In the genomic region with DNA sequence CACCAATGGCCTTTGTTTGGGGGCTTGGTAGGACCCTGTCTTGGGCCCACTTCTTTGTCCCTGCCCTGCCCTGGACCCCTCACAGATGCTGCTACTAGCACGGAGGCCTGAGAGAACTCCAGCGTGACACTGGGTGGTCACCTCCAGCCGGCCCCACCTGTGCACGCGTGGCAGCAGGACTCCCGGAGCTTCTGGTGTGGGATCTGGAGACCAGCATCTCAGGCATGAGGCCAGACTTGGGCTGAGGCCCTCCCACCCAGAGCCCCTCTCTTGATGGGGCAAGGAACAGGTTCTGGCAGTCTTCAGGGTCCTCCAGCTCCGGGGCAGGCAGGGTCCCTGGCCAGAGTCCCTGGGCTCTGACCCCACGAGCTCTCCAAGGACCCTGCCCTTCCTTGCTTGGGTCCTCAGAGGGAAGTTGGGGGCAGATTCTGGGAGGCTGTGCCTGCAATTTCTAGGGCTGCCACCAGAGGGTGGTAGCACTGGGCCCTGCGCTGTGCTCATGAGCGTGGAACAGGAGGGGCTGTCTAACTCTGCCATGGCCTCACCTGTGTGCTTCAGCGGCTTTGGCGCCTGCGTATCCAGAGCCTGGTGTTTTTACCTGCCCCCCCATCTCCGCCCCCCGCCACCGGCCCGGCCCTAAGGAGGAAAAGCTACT, we compare ENCODE assay signal across 2 cellular contexts.
TF ChIP-seq lines count a peak whose summit lies in the region.

No MANE protein-coding gene starts in this region.

TF ChIP-seq in HCT116, 20 proteins besides CTCF, POLR2A, EP300 and RAD21:
- TF ChIP-seq JUND (IDR thresholded peaks at IDR 0.05) (no peak), ZBTB33 (IDR thresholded peaks at IDR 0.05; ENCODE audit: extremely low read depth, insufficient replicate concordance, low read length) (no peak), SP1 (IDR thresholded peaks at IDR 0.05; ENCODE audit: low read depth) (no peak)

TF ChIP-seq in K562, 482 proteins besides CTCF, POLR2A, EP300 and RAD21:
- TF ChIP-seq STAG1 (CRISPR knock-in tag; IDR thresholded peaks at IDR 0.05; ENCODE audit: borderline replicate concordance), result no peak
- TF ChIP-seq PHTF2 (CRISPR knock-in tag; IDR thresholded peaks at IDR 0.05), result no peak
- TF ChIP-seq TRIM28 (IDR thresholded peaks at IDR 0.05), result 0 out of 2 replicates have a peak, but pooled peaks have one; percentile 41
- TF ChIP-seq LARP7 (IDR thresholded peaks at IDR 0.05), result no peak
- no peak for TF ChIP-seq FOS (IDR thresholded peaks at IDR 0.05; ENCODE audit: extremely low read depth, insufficient read length)
- TF ChIP-seq MXD1 (CRISPR knock-in tag; IDR thresholded peaks at IDR 0.05; ENCODE audit: borderline replicate concordance, poor library complexity, severe bottlenecking), result no peak
- no peak for TF ChIP-seq RFX5 (IDR thresholded peaks at IDR 0.05; ENCODE audit: low read depth, low read length)
- TF ChIP-seq TAF9B (IDR thresholded peaks at IDR 0.05; ENCODE audit: partially characterized antibody), result no peak
- TF ChIP-seq SRSF1 (IDR thresholded peaks at IDR 0.05; ENCODE audit: low read depth, low read length), result no peak
- TF ChIP-seq RREB1 (CRISPR knock-in tag; IDR thresholded peaks at IDR 0.05), result no peak
- TF ChIP-seq XRCC4 (IDR thresholded peaks at IDR 0.05; ENCODE audit: extremely low read depth, insufficient read depth, insufficient read length), result no peak
- TF ChIP-seq ID3 (CRISPR knock-in tag; IDR thresholded peaks at IDR 0.05), result no peak
- TF ChIP-seq ID3 (tag; IDR thresholded peaks at IDR 0.05), result no peak
- 0 out of 2 replicates have a peak, but pooled peaks have one; percentile 37 for TF ChIP-seq CBX5 (IDR thresholded peaks at IDR 0.05; ENCODE audit: borderline replicate concordance, low read depth)
- TF ChIP-seq ARID2 (IDR thresholded peaks at IDR 0.05), result no peak
- TF ChIP-seq CBFA2T2 (conservative IDR thresholded peaks at IDR 0.05), result no peak
- no peak for TF ChIP-seq ZNF695 (CRISPR knock-in tag; IDR thresholded peaks at IDR 0.05)
- TF ChIP-seq THRA (IDR thresholded peaks at IDR 0.05), result no peak
- TF ChIP-seq KLF16 (IDR thresholded peaks at IDR 0.05), result no peak
- no peak for TF ChIP-seq RNF2 (IDR thresholded peaks at IDR 0.05)
- TF ChIP-seq ZNF764 (CRISPR knock-in tag; IDR thresholded peaks at IDR 0.05; ENCODE audit: low read depth), result no peak
- no peak for TF ChIP-seq ZNF197 (CRISPR knock-in tag; IDR thresholded peaks at IDR 0.05; ENCODE audit: low read depth)
- peak; percentile 81; the same call in 1 of the 2 replicates for TF ChIP-seq CBX1 (IDR thresholded peaks at IDR 0.05; ENCODE audit: low read depth)
- TF ChIP-seq, protein P1, sequence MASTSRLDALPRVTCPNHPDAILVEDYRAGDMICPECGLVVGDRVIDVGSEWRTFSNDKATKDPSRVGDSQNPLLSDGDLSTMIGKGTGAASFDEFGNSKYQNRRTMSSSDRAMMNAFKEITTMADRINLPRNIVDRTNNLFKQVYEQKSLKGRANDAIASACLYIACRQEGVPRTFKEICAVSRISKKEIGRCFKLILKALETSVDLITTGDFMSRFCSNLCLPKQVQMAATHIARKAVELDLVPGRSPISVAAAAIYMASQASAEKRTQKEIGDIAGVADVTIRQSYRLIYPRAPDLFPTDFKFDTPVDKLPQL (IDR thresholded peaks at IDR 0.05; ENCODE audit: extremely low read depth, insufficient read length), result no peak
- TF ChIP-seq ZNF347 (CRISPR knock-in tag; IDR thresholded peaks at IDR 0.05; ENCODE audit: low read depth), result no peak
- no peak for TF ChIP-seq SOX6 (IDR thresholded peaks at IDR 0.05)
- TF ChIP-seq ZNF143 (CRISPR knock-in tag; IDR thresholded peaks at IDR 0.05), result no peak
- TF ChIP-seq, protein P2, sequence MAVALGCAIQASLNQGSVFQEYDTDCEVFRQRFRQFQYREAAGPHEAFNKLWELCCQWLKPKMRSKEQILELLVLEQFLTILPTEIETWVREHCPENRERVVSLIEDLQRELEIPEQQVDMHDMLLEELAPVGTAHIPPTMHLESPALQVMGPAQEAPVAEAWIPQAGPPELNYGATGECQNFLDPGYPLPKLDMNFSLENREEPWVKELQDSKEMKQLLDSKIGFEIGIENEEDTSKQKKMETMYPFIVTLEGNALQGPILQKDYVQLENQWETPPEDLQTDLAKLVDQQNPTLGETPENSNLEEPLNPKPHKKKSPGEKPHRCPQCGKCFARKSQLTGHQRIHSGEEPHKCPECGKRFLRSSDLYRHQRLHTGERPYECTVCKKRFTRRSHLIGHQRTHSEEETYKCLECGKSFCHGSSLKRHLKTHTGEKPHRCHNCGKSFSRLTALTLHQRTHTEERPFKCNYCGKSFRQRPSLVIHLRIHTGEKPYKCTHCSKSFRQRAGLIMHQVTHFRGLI (CRISPR knock-in tag; IDR thresholded peaks at IDR 0.05), result no peak
- no peak for TF ChIP-seq ZNF280B (CRISPR knock-in tag; IDR thresholded peaks at IDR 0.05)
- TF ChIP-seq E4F1 (CRISPR knock-in tag; IDR thresholded peaks at IDR 0.05; ENCODE audit: borderline replicate concordance), result no peak
- no peak for TF ChIP-seq NFE2 (IDR thresholded peaks at IDR 0.05; ENCODE audit: low read depth)
- no peak for TF ChIP-seq ELF4 (CRISPR knock-in tag; IDR thresholded peaks at IDR 0.05)
- TF ChIP-seq HNRNPLL (IDR thresholded peaks at IDR 0.05; ENCODE audit: low read depth, low read length, poor library complexity, severe bottlenecking), result no peak
- 0 out of 2 replicates have a peak, but pooled peaks have one; percentile 40 for TF ChIP-seq ZBTB33 (CRISPR knock-in tag; IDR thresholded peaks at IDR 0.05)
- no peak for TF ChIP-seq HMGN3 (IDR thresholded peaks at IDR 0.05; ENCODE audit: borderline replicate concordance, extremely low read depth, insufficient read length, low read depth, low read length)
- TF ChIP-seq PRPF4 (IDR thresholded peaks at IDR 0.05; ENCODE audit: insufficient read depth, low read depth, low read length, poor library complexity, severe bottlenecking), result no peak
- peak in 1 of 2 experiments; percentile 80; a peak in 1 of 3 replicates for TF ChIP-seq CBX3 (IDR thresholded peaks at IDR 0.05; ENCODE audit: borderline replicate concordance in 1 of 2, low read length in 2 of 2)
- TF ChIP-seq ZNF23 (CRISPR knock-in tag; IDR thresholded peaks at IDR 0.05), result no peak
- TF ChIP-seq MEF2A (IDR thresholded peaks at IDR 0.05; ENCODE audit: control insufficient read depth, low read depth, low read length), result no peak
- TF ChIP-seq NFIX (CRISPR knock-in tag; IDR thresholded peaks at IDR 0.05; ENCODE audit: low read depth), result no peak
- no peak for TF ChIP-seq HMG20B (CRISPR knock-in tag; IDR thresholded peaks at IDR 0.05)
- no peak for TF ChIP-seq PHF21A (IDR thresholded peaks at IDR 0.05; ENCODE audit: borderline replicate concordance, low read depth)
- no peak for TF ChIP-seq ZBTB43 (CRISPR knock-in tag; IDR thresholded peaks at IDR 0.05)
